Comparison of ENCODE assay signal across 27 cellular contexts in the genomic region with DNA sequence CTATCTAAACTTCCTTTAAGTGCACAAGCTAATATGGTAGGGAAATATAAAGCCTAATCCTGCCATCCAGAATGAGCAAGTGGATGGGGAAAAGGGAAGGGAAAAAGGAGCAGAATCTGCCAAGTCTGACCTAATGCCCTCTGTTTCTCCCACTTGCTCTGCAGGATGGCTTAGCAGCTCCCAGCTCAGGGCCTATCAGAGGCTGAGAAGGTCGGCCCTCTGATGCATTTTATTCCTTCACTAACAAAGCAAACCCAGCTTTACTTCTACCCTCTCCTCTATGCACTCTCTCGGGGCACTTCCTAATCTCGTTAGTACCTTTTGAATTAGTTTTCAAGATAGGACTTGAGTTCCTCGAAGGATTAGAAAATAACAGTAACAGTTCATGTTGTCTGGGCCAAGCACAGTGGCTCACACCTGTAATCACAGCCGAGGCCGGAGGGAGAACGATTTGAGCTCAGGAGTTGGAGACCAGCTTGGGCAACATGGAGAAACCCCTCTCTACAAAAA. TPM values are rescaled to one million over a fixed set of nuclear protein-coding genes. Genes with fewer than 3 reads are reported as not detected.
"Had no signal": no experiment of that assay in that cellular context is flagged by ENCODE, and none has a peak within 500 bp of the region (broad histone marks: within the 10 kb centered on the region; RNA-seq: fewer than 3 reads in every experiment).

No MANE protein-coding gene starts in this region.

- H3K4me3 ChIP-seq: heart left ventricle, left ventricle myocardium inferior, lower lobe of right lung had no signal

- FAIRE-seq: colon, endothelial cell of umbilical vein, frontal cortex, kidney had no signal

- H3K4me1 ChIP-seq: heart left ventricle, left ventricle myocardium inferior, lower lobe of right lung had no signal

- H3K9me3 ChIP-seq: lower lobe of right lung, neutrophil had no signal

- DNase-seq: cerebellar nuclear complex; dermis blood vessel endothelial cell; erythroblast; heart left ventricle; hypothalamus; kidney; left cardiac atrium; left ventricle myocardium inferior; lower lobe of right lung; mesenchymal stem cell; naive B cell; posterior cingulate gyrus; stimulated activated CD4-positive, alpha-beta T cell treated with anti-CD3 and anti-CD28 coated beads, Interleukin-2, amount 100 ng/mL, for 24 hours; stimulated activated CD4-positive, alpha-beta T cell treated with anti-CD3 and anti-CD28 coated beads, Interleukin-4, amount 100 ng/mL, for 4 hours; stimulated activated naive CD4-positive, alpha-beta T cell treated with Interleukin-2 at 50 U/mL for 16 hours; trophoblast cell had no signal

- H3K36me3 ChIP-seq: heart left ventricle, left ventricle myocardium inferior, lower lobe of right lung, neutrophil had no signal

- H3K27me3 ChIP-seq: heart left ventricle, neutrophil had no signal

- ATAC-seq: heart left ventricle, left cardiac atrium, lower lobe of right lung, sciatic nerve had no signal

- H3K27ac ChIP-seq: heart left ventricle, left ventricle myocardium inferior, lower lobe of right lung, neutrophil had no signal

RNA-seq across cellular contexts. Expression of a gene that starts 9.9 kb away (rescaled TPM):
- total RNA-seq: dermis blood vessel endothelial cell, endothelial cell of umbilical vein, frontal cortex, glomerular endothelial cell, heart left ventricle, kidney, left cardiac atrium, left ventricle myocardium inferior, lower lobe of right lung, osteocyte, pulmonary artery endothelial cell, sciatic nerve, skeletal muscle tissue, urinary bladder had no signal
- polyA plus RNA-seq: endothelial cell of umbilical vein, heart left ventricle, thymus, urinary bladder had no signal

RNA-seq across cellular contexts. Expression of a gene that starts 16.4 kb away (rescaled TPM):
- total RNA-seq: dermis blood vessel endothelial cell, endothelial cell of umbilical vein, glomerular endothelial cell, osteocyte, pulmonary artery endothelial cell had no signal
- polyA plus RNA-seq: endothelial cell of umbilical vein had no signal

RNA-seq across cellular contexts. Expression of a gene that starts 23.9 kb away (rescaled TPM):
- total RNA-seq: dermis blood vessel endothelial cell, endothelial cell of umbilical vein, frontal cortex, glomerular endothelial cell, left cardiac atrium, left ventricle myocardium inferior, lower lobe of right lung, osteocyte, pulmonary artery endothelial cell, skeletal muscle tissue, urinary bladder had no signal
- polyA plus RNA-seq: endothelial cell of umbilical vein, heart left ventricle, urinary bladder had no signal

RNA-seq across cellular contexts. Expression of a gene that starts 39.2 kb away (rescaled TPM):
- total RNA-seq: dermis blood vessel endothelial cell, endothelial cell of umbilical vein, glomerular endothelial cell, heart left ventricle, kidney, left cardiac atrium, left ventricle myocardium inferior, lower lobe of right lung, osteocyte, pulmonary artery endothelial cell had no signal
- polyA plus RNA-seq: heart left ventricle, urinary bladder had no signal

RNA-seq across cellular contexts. Expression of a gene that starts 44.1 kb away (rescaled TPM):
- total RNA-seq: dermis blood vessel endothelial cell, endothelial cell of umbilical vein, glomerular endothelial cell, kidney, left cardiac atrium, left ventricle myocardium inferior, osteocyte, pulmonary artery endothelial cell had no signal
- polyA plus RNA-seq: heart left ventricle, urinary bladder had no signal
